Comparison of ENCODE assay signal across 2 cellular contexts in the genomic region with DNA sequence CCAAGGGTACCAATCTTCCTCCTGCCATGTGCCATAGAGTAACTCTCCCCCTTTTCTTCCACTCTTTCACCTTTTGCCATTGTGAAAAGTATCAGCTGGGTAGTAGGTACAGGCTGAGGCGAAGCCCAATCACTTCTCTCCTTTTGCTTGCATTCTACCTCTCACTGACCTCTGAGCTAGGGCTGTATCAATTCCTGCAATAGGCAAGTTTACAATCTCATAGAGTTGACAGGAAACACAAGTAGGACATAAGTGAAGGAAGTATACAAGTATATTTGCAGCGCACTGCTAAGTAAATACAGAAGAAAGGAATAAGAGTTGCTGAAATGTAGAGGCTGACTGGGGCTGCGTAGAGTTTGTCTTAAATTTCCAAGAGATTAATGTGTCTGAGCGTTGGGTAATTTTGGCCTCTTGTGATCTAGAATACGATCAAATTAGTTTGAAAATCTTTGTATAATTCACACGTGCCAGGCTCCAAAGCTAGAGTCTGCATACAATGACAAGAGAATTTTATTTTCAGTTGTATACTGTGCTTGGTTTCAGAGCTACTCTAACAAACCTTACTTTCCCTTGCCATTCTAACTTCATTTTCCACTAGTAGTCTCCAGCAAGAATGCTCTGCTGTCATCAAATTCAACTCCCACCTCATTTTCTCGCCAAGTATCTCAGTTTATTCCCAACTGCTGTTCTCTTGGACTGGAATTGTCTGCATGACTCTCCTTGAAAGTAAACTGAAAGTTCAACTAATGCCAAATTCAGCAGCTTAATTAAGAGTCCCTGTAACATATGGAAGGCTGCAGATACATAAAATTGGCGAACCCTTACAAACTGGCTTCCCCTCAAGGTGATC.
TF ChIP-seq lines count a peak whose summit lies in the region.

No MANE protein-coding gene starts in this region.

TF ChIP-seq in GM12891, 5 proteins besides CTCF, POLR2A, EP300 and RAD21 (continued from another document):
- TF ChIP-seq TAF1 (IDR thresholded peaks at IDR 0.05; ENCODE audit: low read depth, low read length) = no peak
- no peak for TF ChIP-seq POLR2AphosphoS5 (IDR thresholded peaks at IDR 0.05; ENCODE audit: low read depth, low read length)

TF ChIP-seq in IMR-90, 13 proteins besides CTCF, POLR2A, EP300 and RAD21 (continued from another document):
- TF ChIP-seq RCOR1 (IDR thresholded peaks at IDR 0.05; ENCODE audit: insufficient replicate concordance, low read length) (no peak), FOS (IDR thresholded peaks at IDR 0.05; ENCODE audit: low read depth, low read length) (no peak), CHD1 (IDR thresholded peaks at IDR 0.05; ENCODE audit: low read depth, low read length) (no peak), RFX5 (IDR thresholded peaks at IDR 0.05; ENCODE audit: low read depth, low read length) (no peak), MXI1 (IDR thresholded peaks at IDR 0.05; ENCODE audit: borderline replicate concordance, low read depth, low read length) (no peak), MAFK (IDR thresholded peaks at IDR 0.05; ENCODE audit: low read depth, low read length) (no peak), MAZ (IDR thresholded peaks at IDR 0.05; ENCODE audit: borderline replicate concordance, low read depth, low read length) (no peak), SMC3 (IDR thresholded peaks at IDR 0.05; ENCODE audit: low read depth, low read length) (no peak), CEBPB (IDR thresholded peaks at IDR 0.05; ENCODE audit: low read depth, low read length) (no peak), BHLHE40 (IDR thresholded peaks at IDR 0.05; ENCODE audit: low read depth, low read length) (no peak)
- TF ChIP-seq, protein P1, sequence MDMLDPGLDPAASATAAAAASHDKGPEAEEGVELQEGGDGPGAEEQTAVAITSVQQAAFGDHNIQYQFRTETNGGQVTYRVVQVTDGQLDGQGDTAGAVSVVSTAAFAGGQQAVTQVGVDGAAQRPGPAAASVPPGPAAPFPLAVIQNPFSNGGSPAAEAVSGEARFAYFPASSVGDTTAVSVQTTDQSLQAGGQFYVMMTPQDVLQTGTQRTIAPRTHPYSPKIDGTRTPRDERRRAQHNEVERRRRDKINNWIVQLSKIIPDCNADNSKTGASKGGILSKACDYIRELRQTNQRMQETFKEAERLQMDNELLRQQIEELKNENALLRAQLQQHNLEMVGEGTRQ (IDR thresholded peaks at IDR 0.05; ENCODE audit: low read depth, low read length) = no peak
- TF ChIP-seq, protein P2, sequence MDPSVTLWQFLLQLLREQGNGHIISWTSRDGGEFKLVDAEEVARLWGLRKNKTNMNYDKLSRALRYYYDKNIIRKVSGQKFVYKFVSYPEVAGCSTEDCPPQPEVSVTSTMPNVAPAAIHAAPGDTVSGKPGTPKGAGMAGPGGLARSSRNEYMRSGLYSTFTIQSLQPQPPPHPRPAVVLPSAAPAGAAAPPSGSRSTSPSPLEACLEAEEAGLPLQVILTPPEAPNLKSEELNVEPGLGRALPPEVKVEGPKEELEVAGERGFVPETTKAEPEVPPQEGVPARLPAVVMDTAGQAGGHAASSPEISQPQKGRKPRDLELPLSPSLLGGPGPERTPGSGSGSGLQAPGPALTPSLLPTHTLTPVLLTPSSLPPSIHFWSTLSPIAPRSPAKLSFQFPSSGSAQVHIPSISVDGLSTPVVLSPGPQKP (IDR thresholded peaks at IDR 0.05; ENCODE audit: borderline replicate concordance, low read depth, low read length) = no peak
